In genomic region chr11:104620991-104621390, GRCh38 we compare ENCODE assay signal across 23 cellular contexts.
"Had no signal": no experiment of that assay in that cellular context is flagged by ENCODE, and none has a peak within 500 bp of the region (broad histone marks: within the 10 kb centered on the region; RNA-seq: fewer than 3 reads in every experiment).

No MANE protein-coding gene starts in this region.

- FAIRE-seq: bronchial epithelial cell had no signal

- H3K36me3 ChIP-seq: ascending aorta, Peyer's patch, SJSA1 had no signal

- H3K4me3 ChIP-seq: ascending aorta, body of pancreas, Peyer's patch, SJSA1 had no signal

- DNase-seq: activated CD4-positive, alpha-beta T cell treated with anti-CD3 and anti-CD28 coated beads for 48 hours; activated CD4-positive, alpha-beta T cell treated with anti-CD3 and anti-CD28 coated beads, Interleukin-2, amount 50 U/mL, for 4 hours; activated CD4-positive, CD25-positive, alpha-beta regulatory T cell treated with anti-CD3 and anti-CD28 coated beads, Interleukin-2, amount 50 U/mL, for 72 hours; activated CD8-positive, alpha-beta memory T cell treated with anti-CD3 and anti-CD28 coated beads, Interleukin-2, amount 50 U/mL, for 48 hours; activated CD8-positive, alpha-beta T cell treated with anti-CD3 and anti-CD28 coated beads, Interleukin-2, amount 10 ng/mL, durations not matched to agents 7 days and 5 days; activated effector memory CD4-positive, alpha-beta T cell treated with Interleukin-2 at 50 U/mL for 16 hours; activated naive CD4-positive, alpha-beta T cell; activated T-cell treated with anti-CD3 and anti-CD28 coated beads, Interleukin-2, amount 50 U/mL, for 1 hour; body of pancreas; central memory CD4-positive, alpha-beta T cell; MM.1S; NCI-H1105; NCI-H1436; NCI-H1694 treated with DMSO at 0.1 percent for 48 hours; NCI-H2029 treated with DMSO at 0.1 percent for 48 hours; NCI-H345; NCI-H510A; Peyer's patch; SHP77 had no signal

- ATAC-seq: activated CD8-positive, alpha-beta T cell treated with anti-CD3 and anti-CD28 coated beads, Interleukin-2, amount 10 ng/mL, durations not matched to agents 7 days and 5 days; body of pancreas had no signal

- H3K27me3 ChIP-seq: ascending aorta, body of pancreas, Peyer's patch, SJSA1 had no signal

- H3K4me1 ChIP-seq: ascending aorta, body of pancreas, Peyer's patch, SJSA1 had no signal

- H3K9me3 ChIP-seq: ascending aorta, body of pancreas, Peyer's patch, SJSA1 had no signal

- H3K27ac ChIP-seq: ascending aorta, body of pancreas, Peyer's patch, RWPE1, SJSA1 had no signal
